In the genomic region with DNA sequence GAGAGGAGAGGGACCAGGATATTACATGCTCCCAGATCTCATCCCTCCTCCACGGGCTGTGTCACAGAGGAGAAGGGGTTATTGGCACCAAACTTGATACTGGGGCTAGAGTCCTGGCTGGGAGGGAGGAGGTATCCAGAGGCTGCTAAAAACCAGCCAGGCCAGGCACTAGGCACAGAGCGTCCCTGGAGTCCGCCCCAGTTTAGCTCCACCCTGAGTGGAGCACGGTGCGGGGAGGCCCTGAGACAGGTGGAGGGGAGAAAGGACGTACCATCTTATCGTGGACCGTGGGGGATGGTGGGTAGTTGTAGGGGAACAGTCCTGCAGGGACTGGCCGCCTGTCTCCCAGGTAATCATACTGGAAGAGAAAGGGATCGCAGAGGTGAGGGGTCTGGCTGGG, we compare ENCODE assay signal across 1 cellular context.
TF ChIP-seq lines count a peak whose summit lies in the region.

No MANE protein-coding gene starts in this region.

TF ChIP-seq in IMR-90, 13 proteins besides CTCF, POLR2A, EP300 and RAD21 (continued from another document):
- TF ChIP-seq, protein P1, sequence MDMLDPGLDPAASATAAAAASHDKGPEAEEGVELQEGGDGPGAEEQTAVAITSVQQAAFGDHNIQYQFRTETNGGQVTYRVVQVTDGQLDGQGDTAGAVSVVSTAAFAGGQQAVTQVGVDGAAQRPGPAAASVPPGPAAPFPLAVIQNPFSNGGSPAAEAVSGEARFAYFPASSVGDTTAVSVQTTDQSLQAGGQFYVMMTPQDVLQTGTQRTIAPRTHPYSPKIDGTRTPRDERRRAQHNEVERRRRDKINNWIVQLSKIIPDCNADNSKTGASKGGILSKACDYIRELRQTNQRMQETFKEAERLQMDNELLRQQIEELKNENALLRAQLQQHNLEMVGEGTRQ (IDR thresholded peaks at IDR 0.05; ENCODE audit: low read depth, low read length) = no peak
- no peak for TF ChIP-seq NFE2L2 (IDR thresholded peaks at IDR 0.05; ENCODE audit: low read depth, low read length)
TF ChIP-seq in IMR-90: peak in this region for 0.
